In the genomic region with DNA sequence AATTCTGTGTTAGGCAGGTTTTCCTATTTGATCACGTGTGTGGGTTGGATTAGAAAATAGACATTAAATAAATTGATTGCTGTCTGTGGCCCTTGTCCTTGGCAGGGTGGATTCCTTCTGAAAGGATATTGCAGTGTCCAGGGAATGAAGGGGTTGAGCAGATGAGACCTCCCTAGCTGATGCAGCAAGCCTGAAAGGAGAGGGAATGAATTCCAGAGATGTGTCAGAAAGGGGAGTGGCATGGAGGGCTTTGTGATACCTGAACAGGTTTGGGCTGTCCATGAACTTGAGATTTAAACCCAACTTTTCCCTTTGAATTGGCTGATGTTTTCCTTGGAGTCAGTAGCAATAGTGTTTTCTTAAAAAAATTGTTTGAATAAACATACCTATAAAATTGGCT, we compare ENCODE assay signal across 38 cellular contexts.
"Had no signal": no experiment of that assay in that cellular context is flagged by ENCODE, and none has a peak within 500 bp of the region (broad histone marks: within the 10 kb centered on the region; RNA-seq: fewer than 3 reads in every experiment).

No MANE protein-coding gene starts in this region.

- H3K4me1 Mint-ChIP-seq: activated CD4-positive, alpha-beta memory T cell treated with anti-CD3 and anti-CD28 coated beads, Interleukin-2, amount 10 ng/mL, durations not matched to agents 7 days and 5 days; activated CD4-positive, alpha-beta T cell treated with anti-CD3 and anti-CD28 coated beads for 36 hours; activated CD4-positive, alpha-beta T cell treated with anti-CD3 and anti-CD28 coated beads, Interleukin-2, amount 10 ng/mL, durations not matched to agents 7 days and 5 days; activated CD8-positive, alpha-beta memory T cell treated with anti-CD3 and anti-CD28 coated beads, Interleukin-2, amount 10 ng/mL, durations not matched to agents 7 days and 5 days; activated naive CD4-positive, alpha-beta T cell treated with anti-CD3 and anti-CD28 coated beads, Interleukin-2, amount 10 ng/mL, durations not matched to agents 7 days and 5 days; activated naive CD4-positive, alpha-beta T cell treated with anti-CD3 and anti-CD28 coated beads, Interleukin-2, amount 50 U/mL, for 24 hours; activated naive CD8-positive, alpha-beta T cell treated with anti-CD3 and anti-CD28 coated beads, Interleukin-2, amount 10 ng/mL, durations not matched to agents 7 days and 5 days; activated naive CD8-positive, alpha-beta T cell treated with anti-CD3 and anti-CD28 coated beads, Interleukin-2, amount 50 U/mL, for 24 hours; brain; central memory CD8-positive, alpha-beta T cell had no signal

- H3K9me3 Mint-ChIP-seq: activated CD4-positive, alpha-beta memory T cell treated with anti-CD3 and anti-CD28 coated beads, Interleukin-2, amount 10 ng/mL, durations not matched to agents 7 days and 5 days; activated CD4-positive, alpha-beta T cell treated with anti-CD3 and anti-CD28 coated beads, Interleukin-2, amount 10 ng/mL, durations not matched to agents 7 days and 5 days; activated naive CD4-positive, alpha-beta T cell treated with anti-CD3 and anti-CD28 coated beads, Interleukin-2, amount 10 ng/mL, durations not matched to agents 7 days and 5 days; activated naive CD8-positive, alpha-beta T cell treated with anti-CD3 and anti-CD28 coated beads, Interleukin-2, amount 10 ng/mL, durations not matched to agents 7 days and 5 days; activated naive CD8-positive, alpha-beta T cell treated with anti-CD3 and anti-CD28 coated beads, Interleukin-2, amount 50 U/mL, for 24 hours; activated T-cell treated with anti-CD3 and anti-CD28 coated beads, Interleukin-2, amount 50 U/mL, for 24 hours; activated T-helper 2 cell treated with anti-CD3 and anti-CD28 coated beads, Interferon-gamma antibody, Interleukin-2, Interleukin-4, amounts not matched to agents 10 μg/mL and 5 μg/mL and 100 μg/mL, durations not matched to agents 14 hours and 24 hours and 36 hours; central memory CD8-positive, alpha-beta T cell; T-helper 1 cell treated with Interleukin-12 subunit alpha and Interleukin-12 subunit beta and Interleukin-4 antibody, amounts not matched to agents 30 μg/mL and 1 μg/mL, for 36 hours; T-helper 2 cell treated with Interferon-gamma antibody and Interleukin-4, amounts not matched to agents 5 μg/mL and 100 μg/mL, for 36 hours had no signal

- H3K4me3 ChIP-seq: ascending aorta, cardiac muscle cell had no signal

- H3K36me3 Mint-ChIP-seq: activated CD8-positive, alpha-beta memory T cell treated with anti-CD3 and anti-CD28 coated beads, Interleukin-2, amount 10 ng/mL, durations not matched to agents 7 days and 5 days; activated naive CD4-positive, alpha-beta T cell treated with anti-CD3 and anti-CD28 coated beads, Interleukin-2, amount 10 ng/mL, durations not matched to agents 7 days and 5 days; activated naive CD4-positive, alpha-beta T cell treated with anti-CD3 and anti-CD28 coated beads, Interleukin-2, amount 50 U/mL, for 24 hours; activated naive CD8-positive, alpha-beta T cell; activated naive CD8-positive, alpha-beta T cell treated with anti-CD3 and anti-CD28 coated beads, Interleukin-2, amount 10 ng/mL, durations not matched to agents 7 days and 5 days; brain had no signal

- ATAC-seq: activated CD4-positive, alpha-beta T cell treated with anti-CD3 and anti-CD28 coated beads for 36 hours; activated CD4-positive, CD25-positive, alpha-beta regulatory T cell treated with anti-CD3 and anti-CD28 coated beads, Interleukin-2, amount 50 U/mL, for 24 hours; activated CD8-positive, alpha-beta memory T cell treated with anti-CD3 and anti-CD28 coated beads, Interleukin-2, amount 10 ng/mL, durations not matched to agents 7 days and 5 days; activated CD8-positive, alpha-beta T cell treated with anti-CD3 and anti-CD28 coated beads, Interleukin-2, amount 10 ng/mL, durations not matched to agents 7 days and 5 days; activated naive CD8-positive, alpha-beta T cell treated with anti-CD3 and anti-CD28 coated beads, Interleukin-2, amount 50 U/mL, for 24 hours had no signal

- FAIRE-seq: bronchial epithelial cell, TTC549 had no signal

- H3K27ac ChIP-seq: ascending aorta, cardiac muscle cell, VCaP had no signal

- H3K4me1 ChIP-seq: ascending aorta had no signal

- H3K4me3 Mint-ChIP-seq: activated CD4-positive, alpha-beta memory T cell treated with anti-CD3 and anti-CD28 coated beads, Interleukin-2, amount 10 ng/mL, durations not matched to agents 7 days and 5 days; activated CD4-positive, alpha-beta T cell treated with anti-CD3 and anti-CD28 coated beads for 36 hours; activated CD4-positive, alpha-beta T cell treated with anti-CD3 and anti-CD28 coated beads, Interleukin-2, amount 10 ng/mL, durations not matched to agents 7 days and 5 days; activated CD8-positive, alpha-beta memory T cell treated with anti-CD3 and anti-CD28 coated beads, Interleukin-2, amount 10 ng/mL, durations not matched to agents 7 days and 5 days; activated CD8-positive, alpha-beta T cell treated with anti-CD3 and anti-CD28 coated beads, Interleukin-2, amount 10 ng/mL, durations not matched to agents 7 days and 5 days; activated naive CD4-positive, alpha-beta T cell treated with anti-CD3 and anti-CD28 coated beads, Interleukin-2, amount 10 ng/mL, durations not matched to agents 7 days and 5 days; activated naive CD4-positive, alpha-beta T cell treated with anti-CD3 and anti-CD28 coated beads, Interleukin-2, amount 50 U/mL, for 24 hours; activated naive CD8-positive, alpha-beta T cell; activated naive CD8-positive, alpha-beta T cell treated with anti-CD3 and anti-CD28 coated beads, Interleukin-2, amount 10 ng/mL, durations not matched to agents 7 days and 5 days; activated naive CD8-positive, alpha-beta T cell treated with anti-CD3 and anti-CD28 coated beads, Interleukin-2, amount 50 U/mL, for 24 hours; activated T-cell treated with anti-CD3 and anti-CD28 coated beads, Interleukin-2, amount 50 U/mL, for 24 hours; brain; central memory CD8-positive, alpha-beta T cell; T-helper 1 cell treated with Interleukin-12 subunit alpha and Interleukin-12 subunit beta and Interleukin-4 antibody, amounts not matched to agents 30 μg/mL and 1 μg/mL, for 36 hours; T-helper 2 cell treated with Interferon-gamma antibody and Interleukin-4, amounts not matched to agents 5 μg/mL and 100 μg/mL, for 36 hours had no signal

- H3K27me3 Mint-ChIP-seq: activated CD4-positive, alpha-beta memory T cell treated with anti-CD3 and anti-CD28 coated beads, Interleukin-2, amount 10 ng/mL, durations not matched to agents 7 days and 5 days; activated CD4-positive, alpha-beta T cell treated with anti-CD3 and anti-CD28 coated beads, Interleukin-2, amount 10 ng/mL, durations not matched to agents 7 days and 5 days; activated CD8-positive, alpha-beta memory T cell treated with anti-CD3 and anti-CD28 coated beads, Interleukin-2, amount 10 ng/mL, durations not matched to agents 7 days and 5 days; activated naive CD4-positive, alpha-beta T cell treated with anti-CD3 and anti-CD28 coated beads, Interleukin-2, amount 10 ng/mL, durations not matched to agents 7 days and 5 days; activated naive CD4-positive, alpha-beta T cell treated with anti-CD3 and anti-CD28 coated beads, Interleukin-2, amount 50 U/mL, for 24 hours; activated naive CD8-positive, alpha-beta T cell; activated naive CD8-positive, alpha-beta T cell treated with anti-CD3 and anti-CD28 coated beads, Interleukin-2, amount 10 ng/mL, durations not matched to agents 7 days and 5 days; activated naive CD8-positive, alpha-beta T cell treated with anti-CD3 and anti-CD28 coated beads, Interleukin-2, amount 50 U/mL, for 24 hours; activated T-cell treated with anti-CD3 and anti-CD28 coated beads, Interleukin-2, amount 50 U/mL, for 24 hours; brain; central memory CD8-positive, alpha-beta T cell had no signal

- H3K27me3 ChIP-seq: ascending aorta, cardiac muscle cell had no signal

- H3K9me3 ChIP-seq: ascending aorta had no signal

- H3K36me3 ChIP-seq: ascending aorta, cardiac muscle cell had no signal

- H3K27ac Mint-ChIP-seq: activated CD4-positive, alpha-beta memory T cell treated with anti-CD3 and anti-CD28 coated beads, Interleukin-2, amount 10 ng/mL, durations not matched to agents 7 days and 5 days; activated CD4-positive, alpha-beta T cell treated with anti-CD3 and anti-CD28 coated beads for 36 hours; activated CD4-positive, alpha-beta T cell treated with anti-CD3 and anti-CD28 coated beads, Interleukin-2, amount 10 ng/mL, durations not matched to agents 7 days and 5 days; activated CD8-positive, alpha-beta memory T cell treated with anti-CD3 and anti-CD28 coated beads, Interleukin-2, amount 10 ng/mL, durations not matched to agents 7 days and 5 days; activated CD8-positive, alpha-beta T cell treated with anti-CD3 and anti-CD28 coated beads, Interleukin-2, amount 10 ng/mL, durations not matched to agents 7 days and 5 days; activated naive CD4-positive, alpha-beta T cell treated with anti-CD3 and anti-CD28 coated beads, Interleukin-2, amount 10 ng/mL, durations not matched to agents 7 days and 5 days; activated naive CD4-positive, alpha-beta T cell treated with anti-CD3 and anti-CD28 coated beads, Interleukin-2, amount 50 U/mL, for 24 hours; activated naive CD8-positive, alpha-beta T cell; activated naive CD8-positive, alpha-beta T cell treated with anti-CD3 and anti-CD28 coated beads, Interleukin-2, amount 10 ng/mL, durations not matched to agents 7 days and 5 days; activated naive CD8-positive, alpha-beta T cell treated with anti-CD3 and anti-CD28 coated beads, Interleukin-2, amount 50 U/mL, for 24 hours; activated T-cell treated with anti-CD3 and anti-CD28 coated beads, Interleukin-2, amount 50 U/mL, for 24 hours; activated T-helper 2 cell treated with anti-CD3 and anti-CD28 coated beads, Interferon-gamma antibody, Interleukin-2, Interleukin-4, amounts not matched to agents 10 μg/mL and 5 μg/mL and 100 μg/mL, durations not matched to agents 14 hours and 24 hours and 36 hours; T-helper 1 cell treated with Interleukin-12 subunit alpha and Interleukin-12 subunit beta and Interleukin-4 antibody, amounts not matched to agents 30 μg/mL and 1 μg/mL, for 36 hours; T-helper 2 cell treated with Interferon-gamma antibody and Interleukin-4, amounts not matched to agents 5 μg/mL and 100 μg/mL, for 36 hours had no signal

- DNase-seq: activated CD4-positive, alpha-beta memory T cell treated with anti-CD3 and anti-CD28 coated beads, Interleukin-2, amount 10 ng/mL, durations not matched to agents 7 days and 5 days; activated CD4-positive, alpha-beta T cell treated with anti-CD3 and anti-CD28 coated beads for 1 hour; activated CD4-positive, alpha-beta T cell treated with anti-CD3 and anti-CD28 coated beads for 36 hours; activated CD4-positive, alpha-beta T cell treated with anti-CD3 and anti-CD28 coated beads for 48 hours; activated CD4-positive, alpha-beta T cell treated with anti-CD3 and anti-CD28 coated beads, Interleukin-2, amount 10 ng/mL, durations not matched to agents 7 days and 5 days; activated CD4-positive, alpha-beta T cell treated with anti-CD3 and anti-CD28 coated beads, Interleukin-2, amount 50 U/mL, for 48 hours; activated CD4-positive, CD25-positive, alpha-beta regulatory T cell; activated CD8-positive, alpha-beta memory T cell treated with anti-CD3 and anti-CD28 coated beads for 24 hours; activated CD8-positive, alpha-beta memory T cell treated with anti-CD3 and anti-CD28 coated beads, Interleukin-2, amount 10 ng/mL, durations not matched to agents 7 days and 5 days; activated CD8-positive, alpha-beta memory T cell treated with anti-CD3 and anti-CD28 coated beads, Interleukin-2, amount 50 U/mL, for 48 hours; activated CD8-positive, alpha-beta T cell treated with anti-CD3 and anti-CD28 coated beads, Interleukin-2, amount 10 ng/mL, durations not matched to agents 7 days and 5 days; activated effector memory CD4-positive, alpha-beta T cell treated with Interleukin-2 at 50 U/mL for 16 hours; activated gamma-delta T cell; activated naive CD4-positive, alpha-beta T cell treated with anti-CD3 and anti-CD28 coated beads, Interleukin-2, amount 10 ng/mL, durations not matched to agents 7 days and 5 days; activated naive CD4-positive, alpha-beta T cell treated with Interleukin-2 at 50 U/mL for 16 hours; activated naive CD8-positive, alpha-beta T cell treated with anti-CD3 and anti-CD28 coated beads, Interleukin-2, amount 10 ng/mL, durations not matched to agents 7 days and 5 days; activated naive CD8-positive, alpha-beta T cell treated with anti-CD3 and anti-CD28 coated beads, Interleukin-2, amount 50 U/mL, for 24 hours; activated T-cell treated with anti-CD3 and anti-CD28 coated beads, Interleukin-2, amount 50 U/mL, for 24 hours; activated T-cell treated with anti-CD3 and anti-CD28 coated beads, Interleukin-2, amount 50 U/mL, for 48 hours; amygdala; anterior cingulate cortex; caudate nucleus; cerebellar nuclear complex; T-helper 2 cell; T-helper 9 cell had no signal
